Comparison of ENCODE assay signal across 21 cellular contexts in the genomic region with DNA sequence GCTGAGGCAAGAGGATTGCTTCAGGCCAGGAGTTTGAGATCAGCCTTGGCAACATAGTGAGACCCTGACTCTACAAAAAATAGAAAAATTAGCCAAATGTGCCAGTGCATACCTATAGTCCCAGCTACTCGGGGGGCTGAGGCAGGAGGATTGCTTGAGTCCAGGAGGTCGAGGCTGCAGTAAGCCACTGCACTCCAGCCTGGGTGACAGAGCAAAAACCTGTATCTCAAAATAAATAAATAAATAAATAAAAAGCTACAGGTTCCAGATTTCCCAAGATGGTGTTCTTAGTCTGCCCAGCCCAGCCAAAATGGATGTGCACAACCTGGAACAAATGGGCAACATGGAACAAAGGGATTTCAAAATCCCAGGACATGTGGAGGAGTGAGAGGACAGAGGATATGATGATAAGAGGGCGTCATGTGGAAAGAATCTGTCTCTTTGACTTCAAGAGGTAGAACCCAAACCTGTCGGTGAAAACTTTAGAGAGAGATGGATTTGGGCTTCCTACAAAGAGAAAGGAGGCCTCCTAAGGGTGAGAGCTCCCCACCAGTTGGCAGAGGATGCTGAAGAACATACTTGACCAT. TPM values are rescaled to one million over a fixed set of nuclear protein-coding genes. Genes with fewer than 3 reads are reported as not detected.
A peak's percentile ranks its signal among the peaks of the same experiment; 100 is the strongest.
DNase-seq lines count a peak whose midpoint lies in the region; ATAC-seq and TF ChIP-seq lines count a peak whose summit lies in the region.
"Had no signal": no experiment of that assay in that cellular context is flagged by ENCODE, and none has a peak within 500 bp of the region (broad histone marks: within the 10 kb centered on the region; RNA-seq: fewer than 3 reads in every experiment).

No MANE protein-coding gene starts in this region.

- CTCF ChIA-PET in activated CD4-positive, alpha-beta memory T cell treated with anti-CD3 and anti-CD28 coated beads, Interleukin-2, amount 10 ng/mL, durations not matched to agents 7 days and 5 days (lab: Charles Lee): no interaction called here

- H3K4me1 Mint-ChIP-seq in natural killer cell: peaks cover 31 to 47% of the 10 kb centered on the region in 2 donors
- H3K4me1 Mint-ChIP-seq in natural killer cell treated with Interleukin-12 subunit alpha and Interleukin-12 subunit beta and Interleukin-15 and Interleukin-18, amount 100 ng/mL, for 72 hours (ENCODE audit: low read depth in 2 of 2): peaks cover 19 to 33% of the 10 kb centered on the region in 2 donors
- peaks cover 39% of the 10 kb centered on the region for H3K4me1 Mint-ChIP-seq in activated CD4-positive, alpha-beta memory T cell treated with anti-CD3 and anti-CD28 coated beads, Interleukin-2, amount 10 ng/mL, durations not matched to agents 7 days and 5 days

- no peak overlapping the region for H3K27ac Mint-ChIP-seq in natural killer cell
- no peak overlapping the region for H3K27ac Mint-ChIP-seq in natural killer cell treated with Interleukin-12 subunit alpha and Interleukin-12 subunit beta and Interleukin-15 and Interleukin-18, amount 100 ng/mL, for 72 hours
- H3K27ac Mint-ChIP-seq in activated CD4-positive, alpha-beta memory T cell treated with anti-CD3 and anti-CD28 coated beads, Interleukin-2, amount 10 ng/mL, durations not matched to agents 7 days and 5 days: no peak overlapping the region

- DNase-seq in natural killer cell (no peak), epithelial cell of esophagus (ENCODE audit: low read depth) (peak; percentile 16), NCI-H510A treated with DMSO at 0.1 percent for 48 hours (lab: John Stamatoyannopoulos, UW) (no peak), medulla oblongata (ENCODE audit: extremely low spot score) (no peak)
- DNase-seq in natural killer cell treated with Interleukin-12 subunit alpha and Interleukin-12 subunit beta and Interleukin-15 and Interleukin-18, amount 100 ng/mL, for 72 hours (ENCODE audit: low spot score): no peak
- no peak for DNase-seq in activated CD4-positive, alpha-beta memory T cell treated with anti-CD3 and anti-CD28 coated beads, Interleukin-2, amount 10 ng/mL, durations not matched to agents 7 days and 5 days
- DNase-seq: activated naive CD4-positive, alpha-beta T cell treated with anti-CD3 and anti-CD28 coated beads, Interleukin-2, amount 50 U/mL, for 16 hours; anterior cingulate cortex; esophagus squamous epithelium; mesendoderm; naive B cell; NCI-H1105; NCI-H1930; NCI-H524 treated with DMSO at 0.1 percent for 48 hours; SHP77 treated with DMSO at 0.1 percent for 48 hours; upper lobe of left lung had no signal

- intact Hi-C loops in natural killer cell (cut with micrococcal nuclease): loop anchor here (10.0 kb wide), 1 partner anchor 112 kb away; the partner anchor contains the start of gene ERO1B

- H3K4me3 Mint-ChIP-seq in natural killer cell: peak overlapping the region; percentile 47
- H3K4me3 Mint-ChIP-seq in natural killer cell treated with Interleukin-12 subunit alpha and Interleukin-12 subunit beta and Interleukin-15 and Interleukin-18, amount 100 ng/mL, for 72 hours: no peak overlapping the region
- H3K4me3 Mint-ChIP-seq in activated CD4-positive, alpha-beta memory T cell treated with anti-CD3 and anti-CD28 coated beads, Interleukin-2, amount 10 ng/mL, durations not matched to agents 7 days and 5 days: peak overlapping the region; percentile 84

- peaks cover 13 to 19% of the 10 kb centered on the region in 2 donors for H3K27me3 Mint-ChIP-seq in natural killer cell (ENCODE audit: low read depth in 2 of 2)
- H3K27me3 Mint-ChIP-seq in natural killer cell treated with Interleukin-12 subunit alpha and Interleukin-12 subunit beta and Interleukin-15 and Interleukin-18, amount 100 ng/mL, for 72 hours: peaks cover 0 to 10% of the 10 kb centered on the region in 2 donors
- H3K27me3 Mint-ChIP-seq in activated CD4-positive, alpha-beta memory T cell treated with anti-CD3 and anti-CD28 coated beads, Interleukin-2, amount 10 ng/mL, durations not matched to agents 7 days and 5 days: peaks cover 6% of the 10 kb centered on the region

- no peak overlapping the region for H3K4me3 ChIP-seq in epithelial cell of esophagus (ENCODE audit: low read length)
- H3K4me3 ChIP-seq: BLaER1 treated with 17β-estradiol and CSF1 and Interleukin-3, amounts not matched to agents 10 nM and 100 nM; cardiac muscle cell; coronary artery; upper lobe of left lung had no signal

- no peak for TF ChIP-seq CTCF in natural killer cell (IDR thresholded peaks at IDR 0.05)
- TF ChIP-seq CTCF in epithelial cell of esophagus (IDR thresholded peaks at IDR 0.05; ENCODE audit: insufficient read depth, low read depth, low read length, missing control alignments): no peak

- peaks cover 8% of the 10 kb centered on the region for H3K36me3 Mint-ChIP-seq in natural killer cell
- H3K36me3 Mint-ChIP-seq in natural killer cell treated with Interleukin-12 subunit alpha and Interleukin-12 subunit beta and Interleukin-15 and Interleukin-18, amount 100 ng/mL, for 72 hours: no peaks in the 10 kb centered on the region
- peaks cover 4% of the 10 kb centered on the region for H3K36me3 Mint-ChIP-seq in activated CD4-positive, alpha-beta memory T cell treated with anti-CD3 and anti-CD28 coated beads, Interleukin-2, amount 10 ng/mL, durations not matched to agents 7 days and 5 days (ENCODE audit: low read depth)

- POLR2A ChIA-PET in activated CD4-positive, alpha-beta memory T cell treated with anti-CD3 and anti-CD28 coated beads, Interleukin-2, amount 10 ng/mL, durations not matched to agents 7 days and 5 days (lab: Charles Lee): no interaction called here

- no peaks in the 10 kb centered on the region for H3K9me3 Mint-ChIP-seq in natural killer cell
- no peaks in the 10 kb centered on the region for H3K9me3 Mint-ChIP-seq in natural killer cell treated with Interleukin-12 subunit alpha and Interleukin-12 subunit beta and Interleukin-15 and Interleukin-18, amount 100 ng/mL, for 72 hours
- no peaks in the 10 kb centered on the region for H3K9me3 Mint-ChIP-seq in activated CD4-positive, alpha-beta memory T cell treated with anti-CD3 and anti-CD28 coated beads, Interleukin-2, amount 10 ng/mL, durations not matched to agents 7 days and 5 days

- ATAC-seq in natural killer cell: no peak
- ATAC-seq in natural killer cell treated with Interleukin-12 subunit alpha and Interleukin-12 subunit beta and Interleukin-15 and Interleukin-18, amount 100 ng/mL, for 72 hours: no peak
- no peak for ATAC-seq in GM21619 (IDR thresholded peaks at IDR 0.05; ENCODE audit: unreplicated experiment)

RNA-seq across cellular contexts. Expression of gene EDARADD, which starts 3.2 kb away (rescaled TPM):
- total RNA-seq in natural killer cell: 1 to 10 TPM; 2.0 to 5.4 (median 2.6) TPM
- total RNA-seq in natural killer cell treated with Interleukin-12 subunit alpha and Interleukin-12 subunit beta and Interleukin-15 and Interleukin-18, amount 100 ng/mL, for 72 hours: 1 to 10 TPM; 1.9 to 7.2 TPM
- 1 to 10 TPM; 5.4 to 6.2 TPM for total RNA-seq in activated CD4-positive, alpha-beta memory T cell treated with anti-CD3 and anti-CD28 coated beads, Interleukin-2, amount 10 ng/mL, durations not matched to agents 7 days and 5 days
- total RNA-seq: HT-29 had no signal
